Comparison of ENCODE assay signal across 2 cellular contexts in the genomic region with DNA sequence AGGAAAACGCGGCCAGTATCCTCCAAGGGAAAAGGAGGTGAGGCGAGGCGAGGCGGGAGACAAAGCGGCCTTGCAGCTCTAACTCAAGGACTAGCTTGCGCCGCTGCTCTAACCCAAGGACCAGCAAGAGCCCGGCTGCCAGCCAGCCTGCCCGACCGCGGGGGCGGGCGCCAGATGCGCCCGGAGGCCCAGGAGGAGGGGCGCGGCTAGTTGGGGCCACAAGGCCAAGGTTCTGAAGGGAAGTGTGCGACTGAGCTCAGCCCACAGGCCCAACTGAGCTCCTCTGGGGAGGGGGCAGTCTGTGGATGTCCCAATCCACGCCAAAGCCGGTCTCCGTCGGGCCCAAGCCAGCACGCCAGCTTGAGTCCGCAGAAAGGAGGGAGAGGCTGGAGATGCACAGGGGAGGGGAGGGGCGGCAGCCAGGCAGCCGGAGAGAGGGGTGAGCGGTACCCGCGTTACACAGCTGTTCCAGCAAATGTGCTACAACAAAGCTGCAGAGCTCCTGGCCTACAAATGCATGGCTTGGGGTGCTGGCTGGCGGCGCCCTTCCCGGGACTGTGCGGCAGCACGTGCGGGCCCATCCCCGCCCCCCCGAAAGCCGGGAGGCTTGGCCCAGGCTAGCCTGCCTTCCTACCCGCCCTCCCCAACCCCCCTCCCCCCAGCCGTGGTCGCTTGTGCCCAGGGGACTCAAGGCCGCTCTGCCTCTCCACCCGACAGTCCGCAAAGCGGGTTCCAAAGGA.
TF ChIP-seq lines count a peak whose summit lies in the region.

No MANE protein-coding gene starts in this region.

TF ChIP-seq in IMR-90, 13 proteins besides CTCF, POLR2A, EP300 and RAD21:
- TF ChIP-seq BHLHE40 (IDR thresholded peaks at IDR 0.05; ENCODE audit: low read depth, low read length) (peak; percentile 51; the same call in 1 of the 2 replicates), MXI1 (IDR thresholded peaks at IDR 0.05; ENCODE audit: borderline replicate concordance, low read depth, low read length) (no peak)
TF ChIP-seq in IMR-90: peak in this region for 1.

TF ChIP-seq in endothelial cell of umbilical vein, 7 proteins besides CTCF, POLR2A, EP300 and RAD21:
- TF ChIP-seq EZH2 (IDR thresholded peaks at IDR 0.05; ENCODE audit: borderline replicate concordance, low read depth, low read length, severe bottlenecking) (no peak), POLR2AphosphoS5 (IDR thresholded peaks at IDR 0.05; ENCODE audit: insufficient read depth, low read depth, low read length) (no peak), MYC (IDR thresholded peaks at IDR 0.05; ENCODE audit: low read depth, low read length) (no peak), GATA2 (IDR thresholded peaks at IDR 0.05; ENCODE audit: insufficient read depth, insufficient read length, low read depth, low read length) (no peak), JUN (IDR thresholded peaks at IDR 0.05; ENCODE audit: borderline replicate concordance, insufficient read depth, insufficient read length, low read depth) (no peak), FOS (IDR thresholded peaks at IDR 0.05; ENCODE audit: borderline replicate concordance, insufficient read depth, low read length) (no peak)
- TF ChIP-seq, protein P1, sequence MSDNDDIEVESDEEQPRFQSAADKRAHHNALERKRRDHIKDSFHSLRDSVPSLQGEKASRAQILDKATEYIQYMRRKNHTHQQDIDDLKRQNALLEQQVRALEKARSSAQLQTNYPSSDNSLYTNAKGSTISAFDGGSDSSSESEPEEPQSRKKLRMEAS (IDR thresholded peaks at IDR 0.05; ENCODE audit: insufficient read depth, insufficient read length) = no peak
